ENCODE assay signal across 10 cellular contexts in genomic region chr2:183348492-183348891, GRCh38.
A peak's percentile ranks its signal among the peaks of the same experiment; 100 is the strongest.
DNase-seq lines count a peak whose midpoint lies in the region; ATAC-seq and TF ChIP-seq lines count a peak whose summit lies in the region.
"Had no signal": no experiment of that assay in that cellular context is flagged by ENCODE, and none has a peak within 500 bp of the region (broad histone marks: within the 10 kb centered on the region; RNA-seq: fewer than 3 reads in every experiment).

No MANE protein-coding gene starts in this region.

- intact Hi-C loops in left lung (cut with DNase I) (no loop called here), Caco-2 (cut with micrococcal nuclease; ENCODE audit: unreplicated experiment) (loop anchor here (2.0 kb wide), 1 partner anchor 54 kb away; no protein-coding TSS in a partner anchor)

- H3K27ac ChIP-seq in neural cell (ENCODE audit: low read length) (no peak overlapping the region), left lung (no peak overlapping the region)
- H3K27ac ChIP-seq: prostate gland had no signal

- H3K4me1 ChIP-seq in left lung, result no peaks in the 10 kb centered on the region
- H3K4me1 ChIP-seq in Caco-2, result no peaks in the 10 kb centered on the region
- H3K4me1 ChIP-seq: prostate gland had no signal

- no peaks in the 10 kb centered on the region for H4K20me1 ChIP-seq in neural cell (ENCODE audit: insufficient read depth)

- no peaks in the 10 kb centered on the region for H3K36me3 ChIP-seq in neural cell (ENCODE audit: insufficient read depth, low read length)
- H3K36me3 ChIP-seq in left lung, result no peaks in the 10 kb centered on the region
- no peaks in the 10 kb centered on the region for H3K36me3 ChIP-seq in Caco-2 (ENCODE audit: control insufficient read depth, insufficient read depth, low read length)
- H3K36me3 ChIP-seq: prostate gland had no signal

- H3F3A ChIP-seq in neural cell (ENCODE audit: insufficient read depth, low read length, poor library complexity, severe bottlenecking), result no peaks in the 10 kb centered on the region

- TF ChIP-seq EP300 in neural cell (conservative IDR thresholded peaks at IDR 0.05; ENCODE audit: poor library complexity, severe bottlenecking), result no peak

- H3K27me3 Mint-ChIP-seq in Caco-2 (ENCODE audit: insufficient read depth, unreplicated experiment), result no peaks in the 10 kb centered on the region

- no peak overlapping the region for H3K4me3 Mint-ChIP-seq in Caco-2 (ENCODE audit: unreplicated experiment)
- H3K4me3 Mint-ChIP-seq: activated T-helper 1 cell treated with anti-CD3 and anti-CD28 coated beads, Interleukin-12 subunit alpha, Interleukin-12 subunit beta, Interleukin-2, Interleukin-4 antibody, amounts not matched to agents 30 ng/mL and 10 ng/mL and 1 ng/mL, durations not matched to agents 14 hours and 24 hours and 36 hours had no signal

- DNase-seq in left lung (no peak), Caco-2 (no peak)
- DNase-seq: DND-41 had no signal

- no peaks in the 10 kb centered on the region for H3K36me3 Mint-ChIP-seq in Caco-2 (ENCODE audit: insufficient read depth, unreplicated experiment)

- peak; percentile 18 for TF ChIP-seq CTCF in neural cell (IDR thresholded peaks at IDR 0.05; ENCODE audit: poor library complexity, severe bottlenecking)
- TF ChIP-seq CTCF in left lung (IDR thresholded peaks at IDR 0.05), result no peak
- peak in 1 of 2 experiments; percentile 28 for TF ChIP-seq CTCF in Caco-2 (IDR thresholded peaks at IDR 0.05; ENCODE audit: insufficient read depth in 1 of 2, low read depth in 1 of 2, low read length in 1 of 2, severe bottlenecking in 1 of 2, unreplicated experiment in 1 of 2)

- H3K27me3 ChIP-seq in neural cell (ENCODE audit: insufficient read depth, low read depth, low read length) (no peaks in the 10 kb centered on the region), left lung (no peaks in the 10 kb centered on the region), Caco-2 (replicated peaks; ENCODE audit: control insufficient read depth, insufficient read depth, low read length) (no peaks in the 10 kb centered on the region)

- ATAC-seq in GM19035 (IDR thresholded peaks at IDR 0.05; ENCODE audit: unreplicated experiment) (peak; percentile 80), HG02571 (IDR thresholded peaks at IDR 0.05; ENCODE audit: unreplicated experiment) (peak; percentile 64), HG03460 (IDR thresholded peaks at IDR 0.05; ENCODE audit: unreplicated experiment) (peak; percentile 64), left lung (no peak), HG02852 (IDR thresholded peaks at IDR 0.05; ENCODE audit: unreplicated experiment) (no peak)

- POLR2A ChIA-PET in Caco-2 (lab: Charles Lee), result no interaction called here

- H3K4me1 Mint-ChIP-seq in Caco-2 (ENCODE audit: low read depth, unreplicated experiment), result no peaks in the 10 kb centered on the region

- no peak overlapping the region for H3K4me2 ChIP-seq in neural cell (ENCODE audit: low read length)

- BruUV-seq in Caco-2 (replicated peaks; lab: Mats Ljungman, UMichigan), result no TSS peak

- H3K9ac ChIP-seq in neural cell (ENCODE audit: low read length), result no peak overlapping the region

- H3K4me3 ChIP-seq in neural cell (ENCODE audit: low read length) (no peak overlapping the region), left lung (no peak overlapping the region), Caco-2 (ENCODE audit: low read depth, low read length) (no peak overlapping the region)
- H3K4me3 ChIP-seq: prostate gland had no signal

- H3K79me2 ChIP-seq in neural cell (replicated peaks; ENCODE audit: insufficient read depth, low read length), result no peaks in the 10 kb centered on the region

- H3K9me3 ChIP-seq in neural cell (ENCODE audit: low read length) (no peaks in the 10 kb centered on the region), left lung (no peaks in the 10 kb centered on the region), Caco-2 (no peaks in the 10 kb centered on the region)
- H3K9me3 ChIP-seq: prostate gland had no signal

- H2AFZ ChIP-seq in neural cell (ENCODE audit: low read depth, low read length), result no peak overlapping the region

- H3K9me2 ChIP-seq in neural cell (ENCODE audit: insufficient read depth, low read length), result no peaks in the 10 kb centered on the region

- CTCF ChIA-PET in Caco-2 (lab: Charles Lee), result interaction anchor here (1.0 kb wide), 1 partner anchor 260 kb away, joined by 3 read pairs; no protein-coding TSS in a partner anchor

- no peak overlapping the region for H3K27ac Mint-ChIP-seq in Caco-2 (ENCODE audit: unreplicated experiment)
- H3K27ac Mint-ChIP-seq: activated T-helper 1 cell treated with anti-CD3 and anti-CD28 coated beads, Interleukin-12 subunit alpha, Interleukin-12 subunit beta, Interleukin-2, Interleukin-4 antibody, amounts not matched to agents 30 ng/mL and 10 ng/mL and 1 ng/mL, durations not matched to agents 14 hours and 24 hours and 36 hours had no signal

- H3K9me3 Mint-ChIP-seq in Caco-2 (ENCODE audit: unreplicated experiment), result no peaks in the 10 kb centered on the region
- H3K9me3 Mint-ChIP-seq: activated T-helper 1 cell treated with anti-CD3 and anti-CD28 coated beads, Interleukin-12 subunit alpha, Interleukin-12 subunit beta, Interleukin-2, Interleukin-4 antibody, amounts not matched to agents 30 ng/mL and 10 ng/mL and 1 ng/mL, durations not matched to agents 14 hours and 24 hours and 36 hours had no signal

- TF ChIP-seq RAD21 in neural cell (conservative IDR thresholded peaks at IDR 0.05), result no peak

TF ChIP-seq in neural cell, 6 proteins besides CTCF, POLR2A, EP300 and RAD21:
- TF ChIP-seq EZH2 (IDR thresholded peaks at IDR 0.05; ENCODE audit: borderline replicate concordance, insufficient read depth, low read length, poor library complexity, severe bottlenecking) (no peak), MXI1 (conservative IDR thresholded peaks at IDR 0.05; ENCODE audit: poor library complexity, severe bottlenecking) (no peak), POLR2AphosphoS5 (IDR thresholded peaks at IDR 0.05) (no peak)
- TF ChIP-seq, protein P1, sequence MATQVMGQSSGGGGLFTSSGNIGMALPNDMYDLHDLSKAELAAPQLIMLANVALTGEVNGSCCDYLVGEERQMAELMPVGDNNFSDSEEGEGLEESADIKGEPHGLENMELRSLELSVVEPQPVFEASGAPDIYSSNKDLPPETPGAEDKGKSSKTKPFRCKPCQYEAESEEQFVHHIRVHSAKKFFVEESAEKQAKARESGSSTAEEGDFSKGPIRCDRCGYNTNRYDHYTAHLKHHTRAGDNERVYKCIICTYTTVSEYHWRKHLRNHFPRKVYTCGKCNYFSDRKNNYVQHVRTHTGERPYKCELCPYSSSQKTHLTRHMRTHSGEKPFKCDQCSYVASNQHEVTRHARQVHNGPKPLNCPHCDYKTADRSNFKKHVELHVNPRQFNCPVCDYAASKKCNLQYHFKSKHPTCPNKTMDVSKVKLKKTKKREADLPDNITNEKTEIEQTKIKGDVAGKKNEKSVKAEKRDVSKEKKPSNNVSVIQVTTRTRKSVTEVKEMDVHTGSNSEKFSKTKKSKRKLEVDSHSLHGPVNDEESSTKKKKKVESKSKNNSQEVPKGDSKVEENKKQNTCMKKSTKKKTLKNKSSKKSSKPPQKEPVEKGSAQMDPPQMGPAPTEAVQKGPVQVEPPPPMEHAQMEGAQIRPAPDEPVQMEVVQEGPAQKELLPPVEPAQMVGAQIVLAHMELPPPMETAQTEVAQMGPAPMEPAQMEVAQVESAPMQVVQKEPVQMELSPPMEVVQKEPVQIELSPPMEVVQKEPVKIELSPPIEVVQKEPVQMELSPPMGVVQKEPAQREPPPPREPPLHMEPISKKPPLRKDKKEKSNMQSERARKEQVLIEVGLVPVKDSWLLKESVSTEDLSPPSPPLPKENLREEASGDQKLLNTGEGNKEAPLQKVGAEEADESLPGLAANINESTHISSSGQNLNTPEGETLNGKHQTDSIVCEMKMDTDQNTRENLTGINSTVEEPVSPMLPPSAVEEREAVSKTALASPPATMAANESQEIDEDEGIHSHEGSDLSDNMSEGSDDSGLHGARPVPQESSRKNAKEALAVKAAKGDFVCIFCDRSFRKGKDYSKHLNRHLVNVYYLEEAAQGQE (IDR thresholded peaks at IDR 0.05; ENCODE audit: borderline replicate concordance), result no peak

Comparison
In these comparisons a context has a peak if more than half of its experiments do, and no peak if none do; other contexts are left out.
1. ATAC-seq: peak in GM19035 (single experiment), HG02571 (single experiment) and HG03460 (single experiment); none in left lung (single experiment) and HG02852 (single experiment).